In the genomic region with DNA sequence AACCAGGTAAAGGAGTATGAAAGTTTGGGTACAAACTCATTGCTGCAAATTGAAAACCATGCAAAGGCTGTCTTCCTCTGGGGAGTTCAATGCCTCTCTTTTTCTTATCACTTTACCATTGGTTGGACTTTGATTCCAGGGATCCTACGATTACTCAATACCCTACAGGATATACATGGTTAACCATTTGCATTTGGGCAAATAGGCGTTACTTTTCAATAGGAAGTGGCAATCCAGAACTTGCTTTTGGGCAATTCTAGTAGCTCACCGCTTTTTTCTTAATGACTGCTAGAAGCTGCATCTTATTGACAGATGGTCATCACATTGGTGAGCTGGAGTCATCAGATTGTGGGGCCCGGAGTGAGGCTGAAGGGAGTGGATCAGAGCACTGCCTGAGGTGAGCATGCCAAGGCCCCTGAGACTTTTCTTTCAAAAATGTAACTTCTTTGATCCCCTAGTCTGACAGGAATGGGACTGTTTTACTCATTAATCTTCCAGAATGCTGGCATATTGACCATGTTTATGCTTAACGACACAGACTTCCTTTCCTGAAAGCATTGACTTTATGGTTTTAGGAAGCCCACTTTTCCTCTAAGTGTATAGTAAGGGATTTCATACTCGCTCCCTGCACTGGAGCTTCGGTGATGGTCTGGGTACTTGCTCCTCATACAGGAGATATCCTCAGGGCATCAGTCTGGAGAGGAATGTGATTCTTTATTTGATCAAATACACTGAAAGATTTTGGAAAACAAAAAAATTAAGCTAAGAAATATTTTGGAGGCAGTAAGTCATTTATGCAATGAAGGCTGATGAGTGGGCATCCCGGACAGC, we compare ENCODE assay signal across 14 cellular contexts. TPM values are rescaled to one million over a fixed set of nuclear protein-coding genes. Genes with fewer than 3 reads are reported as not detected.
DNase-seq lines count a peak whose midpoint lies in the region; ATAC-seq, FAIRE-seq and TF ChIP-seq lines count a peak whose summit lies in the region.
"Had no signal": no experiment of that assay in that cellular context is flagged by ENCODE, and none has a peak within 500 bp of the region (broad histone marks: within the 10 kb centered on the region; RNA-seq: fewer than 3 reads in every experiment).

A gene (plus strand): TSS at position 270 of the 831 bp plus-strand sequence. CDS start 13,039 bp downstream, outside the sequence.

- peaks cover 5% of the 10 kb centered on the region for H3K9me3 Mint-ChIP-seq in activated B cell treated with CpG ODN at 0.5 μM for 24 hours
- no peaks in the 10 kb centered on the region for H3K9me3 Mint-ChIP-seq in natural killer cell treated with Interleukin-12 subunit alpha and Interleukin-12 subunit beta and Interleukin-15 and Interleukin-18, amount 100 ng/mL, for 72 hours

- no peak for TF ChIP-seq POLR2A in GM12892 (IDR thresholded peaks at IDR 0.05; ENCODE audit: low read depth, low read length)

- H3K4me3 Mint-ChIP-seq in activated B cell treated with CpG ODN at 0.5 μM for 24 hours: peak within 1 kb of the TSS; percentile 91
- H3K4me3 Mint-ChIP-seq in natural killer cell treated with Interleukin-12 subunit alpha and Interleukin-12 subunit beta and Interleukin-15 and Interleukin-18, amount 100 ng/mL, for 72 hours: peak within 1 kb of the TSS; percentile 79

- TF ChIP-seq CTCF in activated B cell treated with CpG ODN at 0.5 μM for 24 hours (IDR thresholded peaks at IDR 0.05): no peak

- H3K36me3 Mint-ChIP-seq in activated B cell treated with CpG ODN at 0.5 μM for 24 hours (ENCODE audit: low read depth): peaks cover 33% of the 10 kb centered on the region
- no peaks in the 10 kb centered on the region for H3K36me3 Mint-ChIP-seq in natural killer cell treated with Interleukin-12 subunit alpha and Interleukin-12 subunit beta and Interleukin-15 and Interleukin-18, amount 100 ng/mL, for 72 hours

- intact Hi-C loops in activated B cell treated with CpG ODN at 0.5 μM for 24 hours (cut with micrococcal nuclease): loop anchor here (1.0 to 2.0 kb wide), 3 partner anchors 7 to 28 kb away; no protein-coding TSS in a partner anchor

- POLR2A ChIA-PET in activated B cell treated with CpG ODN at 0.5 μM for 24 hours (lab: Charles Lee): interaction anchor here (0.8 to 26.6 kb wide), 18 partner anchors 1 to 172 kb away, joined by 3 to 970 read pairs (median 15); a partner anchor contains a TSS

- H3K27ac Mint-ChIP-seq in activated B cell treated with CpG ODN at 0.5 μM for 24 hours: peak within 1 kb of the TSS; percentile 89
- H3K27ac Mint-ChIP-seq in natural killer cell treated with Interleukin-12 subunit alpha and Interleukin-12 subunit beta and Interleukin-15 and Interleukin-18, amount 100 ng/mL, for 72 hours: peak within 1 kb of the TSS; percentile 50 to 69

- H3K27me3 Mint-ChIP-seq in activated B cell treated with CpG ODN at 0.5 μM for 24 hours: no peaks in the 10 kb centered on the region
- H3K27me3 Mint-ChIP-seq in natural killer cell treated with Interleukin-12 subunit alpha and Interleukin-12 subunit beta and Interleukin-15 and Interleukin-18, amount 100 ng/mL, for 72 hours: peaks cover 7 to 16% of the 10 kb centered on the region in 2 donors

- H3K4me1 Mint-ChIP-seq in activated B cell treated with CpG ODN at 0.5 μM for 24 hours: peaks cover 97% of the 10 kb centered on the region
- H3K4me1 Mint-ChIP-seq in natural killer cell treated with Interleukin-12 subunit alpha and Interleukin-12 subunit beta and Interleukin-15 and Interleukin-18, amount 100 ng/mL, for 72 hours (ENCODE audit: low read depth in 2 of 2): peaks cover 39 to 56% of the 10 kb centered on the region in 2 donors

- DNase-seq in GM12892 (ENCODE audit: insufficient read length) (no peak), activated B cell treated with CpG ODN at 0.5 μM for 24 hours (peak; percentile 12), NCI-H146 treated with DMSO at 0.1 percent for 48 hours (lab: John Stamatoyannopoulos, UW; ENCODE audit: unreplicated experiment) (no peak), kidney tubule cell (ENCODE audit: low spot score) (no peak), NCI-H1417 (lab: John Stamatoyannopoulos, UW) (no peak), GF-D8 (lab: John Stamatoyannopoulos, UW) (no peak)
- no peak for DNase-seq in natural killer cell treated with Interleukin-12 subunit alpha and Interleukin-12 subunit beta and Interleukin-15 and Interleukin-18, amount 100 ng/mL, for 72 hours (ENCODE audit: low spot score)
- DNase-seq: central memory CD4-positive, alpha-beta T cell; DMS 273 treated with DMSO at 0.1 percent for 48 hours; NCI-H1436; NK-92 treated with Interleukin-12 subunit alpha and Interleukin-12 subunit beta, amount 100 ng/mL, for 24 hours; pancreas; testis had no signal

- CTCF ChIA-PET in activated B cell treated with CpG ODN at 0.5 μM for 24 hours (lab: Charles Lee): interaction anchor here (0.8 to 12.6 kb wide), 9 partner anchors 9 to 134 kb away, joined by 3 to 105 read pairs (median 4); no protein-coding TSS in a partner anchor

- FAIRE-seq in GM12892 (lab: Jason Lieb, UNC): peak; percentile 50
- FAIRE-seq: pancreas had no signal

- ATAC-seq in GM21423 (IDR thresholded peaks at IDR 0.05; ENCODE audit: unreplicated experiment): peak; percentile 27
- ATAC-seq in activated B cell treated with CpG ODN at 0.5 μM for 24 hours (ENCODE audit: low read depth): no peak
- peak; percentile 57 to 71 for ATAC-seq in natural killer cell treated with Interleukin-12 subunit alpha and Interleukin-12 subunit beta and Interleukin-15 and Interleukin-18, amount 100 ng/mL, for 72 hours
- ATAC-seq: pancreas had no signal

RNA-seq across cellular contexts. Expression of the gene that starts here (rescaled TPM):
- polyA plus RNA-seq in GM12892 (2012; ENCODE audit: missing spikeins): 3.4 TPM
- total RNA-seq in activated B cell treated with CpG ODN at 0.5 μM for 24 hours: 26.2 and 28.9 TPM in 2 replicates
- under 1 TPM in 1 of 2 donors, not detected in 1; 0.17 TPM for total RNA-seq in natural killer cell treated with Interleukin-12 subunit alpha and Interleukin-12 subunit beta and Interleukin-15 and Interleukin-18, amount 100 ng/mL, for 72 hours

Comparison
In these comparisons a context has a peak if more than half of its experiments do, and no peak if none do; other contexts are left out.
1. RNA of the gene that starts here (total RNA-seq): 26.2 to 28.9 TPM in activated B cell treated with CpG ODN at 0.5 μM for 24 hours; 0.17 TPM in natural killer cell treated with Interleukin-12 subunit alpha and Interleukin-12 subunit beta and Interleukin-15 and Interleukin-18, amount 100 ng/mL, for 72 hours; every median in the first group is over 10 times any median in the second.
2. Peak in ATAC-seq in natural killer cell treated with Interleukin-12 subunit alpha and Interleukin-12 subunit beta and Interleukin-15 and Interleukin-18, amount 100 ng/mL, for 72 hours; RNA of the gene not detected or under 1 TPM.